12 cellular contexts compared by ENCODE assay signal in genomic region chr1:183159960-183160359, GRCh38. TPM values are rescaled to one million over a fixed set of nuclear protein-coding genes. Genes with fewer than 3 reads are reported as not detected.
DNase-seq lines count a peak whose midpoint lies in the region; ATAC-seq and TF ChIP-seq lines count a peak whose summit lies in the region.
"Had no signal": no experiment of that assay in that cellular context is flagged by ENCODE, and none has a peak within 500 bp of the region (broad histone marks: within the 10 kb centered on the region; RNA-seq: fewer than 3 reads in every experiment).

No MANE protein-coding gene starts in this region.

- peak overlapping the region; percentile 74; the same call in 1 of the 2 replicates for H2AFZ ChIP-seq in GM23338

- H3K4me1 Mint-ChIP-seq in GM23338: peaks cover 7% of the 10 kb centered on the region; the same call in 2 of the 3 replicates
- H3K4me1 Mint-ChIP-seq in T-helper 2 cell treated with Interferon-gamma antibody and Interleukin-4, amounts not matched to agents 5 μg/mL and 100 μg/mL, for 36 hours (ENCODE audit: low read depth): no peaks in the 10 kb centered on the region

- TF ChIP-seq CTCF in GM23338 (conservative IDR thresholded peaks at IDR 0.05; ENCODE audit: low read depth in 2 of 2): no peak

- DNase-seq in GM23338 (ENCODE audit: low spot score) (no peak), NCI-H69 (lab: John Stamatoyannopoulos, UW) (peak; percentile 94), renal cortical epithelial cell (ENCODE audit: low read depth) (peak; percentile 88), cardiac septum (ENCODE audit: low spot score) (no peak)
- DNase-seq in T-helper 2 cell treated with Interferon-gamma antibody and Interleukin-4, amounts not matched to agents 5 μg/mL and 100 μg/mL, for 36 hours (ENCODE audit: low spot score): no peak
- DNase-seq: central memory CD4-positive, alpha-beta T cell; NCI-H82; stimulated activated naive CD4-positive, alpha-beta T cell treated with Interleukin-2 at 50 U/mL for 16 hours had no signal

- no peak overlapping the region for H3K4me3 Mint-ChIP-seq in GM23338
- no peak overlapping the region for H3K4me3 Mint-ChIP-seq in T-helper 2 cell treated with Interferon-gamma antibody and Interleukin-4, amounts not matched to agents 5 μg/mL and 100 μg/mL, for 36 hours
- H3K4me3 Mint-ChIP-seq: T-helper 1 cell treated with Interleukin-12 subunit alpha and Interleukin-12 subunit beta and Interleukin-4 antibody, amounts not matched to agents 30 μg/mL and 1 μg/mL, for 36 hours had no signal

- no peaks in the 10 kb centered on the region for H3K79me2 ChIP-seq in GM23338 (replicated peaks; ENCODE audit: insufficient read depth)

- peaks cover 4% of the 10 kb centered on the region; the same call in 1 of the 2 replicates for H3K4me1 ChIP-seq in GM23338 (ENCODE audit: insufficient read depth)

- no peak overlapping the region for H3K27ac ChIP-seq in GM23338 (ENCODE audit: low read depth)

- H3K36me3 ChIP-seq in GM23338 (ENCODE audit: insufficient read depth): no peaks in the 10 kb centered on the region

- peaks cover 10% of the 10 kb centered on the region; the same call in 1 of the 2 replicates for H3K9me2 ChIP-seq in GM23338 (ENCODE audit: insufficient read depth)

- intact Hi-C loops in cardiac septum (cut with DNase I): no loop called here

- no peaks in the 10 kb centered on the region for H3F3A ChIP-seq in GM23338 (replicated peaks; ENCODE audit: low read depth)

- ATAC-seq in GM23338 (peak; percentile 48; the same call in 2 of the 3 replicates), esophagus mucosa (peak; percentile 100), HG03196 (IDR thresholded peaks at IDR 0.05; ENCODE audit: unreplicated experiment) (no peak), GM21447 (IDR thresholded peaks at IDR 0.05; ENCODE audit: unreplicated experiment) (no peak)

- peaks cover 2% of the 10 kb centered on the region for H3K27me3 Mint-ChIP-seq in GM23338 (ENCODE audit: insufficient read depth, low read depth, poor library complexity)
- no peaks in the 10 kb centered on the region for H3K27me3 Mint-ChIP-seq in T-helper 2 cell treated with Interferon-gamma antibody and Interleukin-4, amounts not matched to agents 5 μg/mL and 100 μg/mL, for 36 hours (ENCODE audit: low read depth)

- no peak overlapping the region for H3K27ac Mint-ChIP-seq in GM23338
- H3K27ac Mint-ChIP-seq in T-helper 2 cell treated with Interferon-gamma antibody and Interleukin-4, amounts not matched to agents 5 μg/mL and 100 μg/mL, for 36 hours: no peak overlapping the region
- H3K27ac Mint-ChIP-seq: T-helper 1 cell treated with Interleukin-12 subunit alpha and Interleukin-12 subunit beta and Interleukin-4 antibody, amounts not matched to agents 30 μg/mL and 1 μg/mL, for 36 hours had no signal

- no peaks in the 10 kb centered on the region for H3K27me3 ChIP-seq in GM23338 (ENCODE audit: insufficient read depth)

- no peaks in the 10 kb centered on the region for H4K20me1 ChIP-seq in GM23338 (replicated peaks; ENCODE audit: insufficient read depth)

- H3K36me3 Mint-ChIP-seq in GM23338 (ENCODE audit: low read depth): no peaks in the 10 kb centered on the region
- no peaks in the 10 kb centered on the region for H3K36me3 Mint-ChIP-seq in T-helper 2 cell treated with Interferon-gamma antibody and Interleukin-4, amounts not matched to agents 5 μg/mL and 100 μg/mL, for 36 hours (ENCODE audit: low read depth)

- no peak overlapping the region for H3K4me2 ChIP-seq in GM23338

- H3K9me3 Mint-ChIP-seq in GM23338: no peaks in the 10 kb centered on the region
- no peaks in the 10 kb centered on the region for H3K9me3 Mint-ChIP-seq in T-helper 2 cell treated with Interferon-gamma antibody and Interleukin-4, amounts not matched to agents 5 μg/mL and 100 μg/mL, for 36 hours
- H3K9me3 Mint-ChIP-seq: T-helper 1 cell treated with Interleukin-12 subunit alpha and Interleukin-12 subunit beta and Interleukin-4 antibody, amounts not matched to agents 30 μg/mL and 1 μg/mL, for 36 hours had no signal

- H3K4me3 ChIP-seq in GM23338: no peak overlapping the region

TF ChIP-seq in GM23338, 12 proteins besides CTCF, POLR2A, EP300 and RAD21 (continues in another document):
- TF ChIP-seq STAT1 (IDR thresholded peaks at IDR 0.05; ENCODE audit: unreplicated experiment): no peak
- TF ChIP-seq EZH2phosphoT487 (IDR thresholded peaks at IDR 0.05; ENCODE audit: unreplicated experiment): no peak
- TF ChIP-seq JUNB (IDR thresholded peaks at IDR 0.05; ENCODE audit: unreplicated experiment): no peak
- no peak for TF ChIP-seq POLR2AphosphoS5 (IDR thresholded peaks at IDR 0.05; ENCODE audit: low read depth)
- no peak for TF ChIP-seq CREB1 (CRISPR knock-in tag; IDR thresholded peaks at IDR 0.05; ENCODE audit: low read depth)
- no peak for TF ChIP-seq NANOG (IDR thresholded peaks at IDR 0.05; ENCODE audit: borderline replicate concordance)
- TF ChIP-seq ZNF331 (CRISPR knock-in tag; IDR thresholded peaks at IDR 0.05; ENCODE audit: low read depth): no peak
- no peak for TF ChIP-seq ZNF462 (CRISPR knock-in tag; IDR thresholded peaks at IDR 0.05)
- TF ChIP-seq EZH2 (IDR thresholded peaks at IDR 0.05; ENCODE audit: low read depth, unreplicated experiment): no peak

RNA-seq across cellular contexts. Expression of gene LAMC2, which starts 26.1 kb away (rescaled TPM):
- total RNA-seq in GM23338 (2014; rRNA removed; shearing (Covaris generic)): 19.0 and 19.5 TPM in 2 replicates
- polyA plus RNA-seq in GM23338 (2016; fragmentation: Nextera tagmentation; extraction: Ambion mirVana): 3.4 and 4.3 TPM in 2 replicates
- total RNA-seq in esophagus mucosa (15.9 TPM), renal cortical epithelial cell (128 and 1,305 TPM in 2 replicates), cardiac septum (0.40 TPM)

Comparison
In these comparisons a context has a peak if more than half of its experiments do, and no peak if none do; other contexts are left out.
1. ATAC-seq: peak in GM23338 (single experiment) and esophagus mucosa (single experiment); none in HG03196 (single experiment) and GM21447 (single experiment).
2. DNase-seq: peak in NCI-H69 (single experiment) and renal cortical epithelial cell (single experiment); none in GM23338 (single experiment), cardiac septum (single experiment) and T-helper 2 cell treated with Interferon-gamma antibody and Interleukin-4, amounts not matched to agents 5 μg/mL and 100 μg/mL, for 36 hours (single experiment).
3. RNA of gene LAMC2, which starts 26.1 kb away (total RNA-seq): 128 to 1,305 TPM in renal cortical epithelial cell, 19.0 to 19.5 TPM in GM23338 and 15.9 TPM in esophagus mucosa (single experiment); 0.40 TPM in cardiac septum (single experiment); every median in the first group is over 10 times any median in the second.